Comparison of ENCODE assay signal across 8 cellular contexts in genomic region chr7:70647801-70648491, GRCh38.
DNase-seq lines count a peak whose midpoint lies in the region; ATAC-seq and TF ChIP-seq lines count a peak whose summit lies in the region.

No MANE protein-coding gene starts in this region.

- peak; percentile 60 to 72 for DNase-seq in activated CD4-positive, alpha-beta T cell treated with anti-CD3 and anti-CD28 coated beads, Interleukin-2, amount 50 U/mL, for 48 hours
- DNase-seq in islet precursor cell (peak; percentile 84), vagina (ENCODE audit: extremely low spot score in 2 of 2) (no peak), iPS-NIHi11 (ENCODE audit: low spot score) (no peak), mesenteric fat pad (ENCODE audit: low spot score) (no peak)
- DNase-seq in stimulated activated naive CD8-positive, alpha-beta T cell treated with anti-CD3 and anti-CD28 coated beads, Interleukin-15, Interleukin-2, amounts not matched to agents 100 U/mL and 50 U/mL, for 24 hours, result peak; percentile 72

- TF ChIP-seq POLR2A in vagina (IDR thresholded peaks at IDR 0.05), result no peak

- no peaks in the 10 kb centered on the region for H3K27me3 ChIP-seq in vagina

- H3K27ac ChIP-seq in vagina, result no peak overlapping the region

- H3K4me3 ChIP-seq in vagina, result no peak overlapping the region

- ATAC-seq in GM18520 (IDR thresholded peaks at IDR 0.05; ENCODE audit: unreplicated experiment) (peak; percentile 77), HG03066 (IDR thresholded peaks at IDR 0.05; ENCODE audit: low read depth, unreplicated experiment) (peak; percentile 94)
- ATAC-seq in stimulated activated naive CD8-positive, alpha-beta T cell treated with anti-CD3 and anti-CD28 coated beads, Interleukin-15, Interleukin-2, amounts not matched to agents 100 U/mL and 50 U/mL, for 24 hours, result peak; percentile 98

- H3K4me1 ChIP-seq in vagina, result no peaks in the 10 kb centered on the region

- H3K36me3 ChIP-seq in vagina, result no peaks in the 10 kb centered on the region

- no peaks in the 10 kb centered on the region for H3K9me3 ChIP-seq in vagina

- TF ChIP-seq CTCF in vagina (IDR thresholded peaks at IDR 0.05), result no peak

- intact Hi-C loops in vagina (cut with DNase I), result no loop called here

Comparison
In these comparisons a context has a peak if more than half of its experiments do, and no peak if none do; other contexts are left out.
1. DNase-seq: peak in activated CD4-positive, alpha-beta T cell treated with anti-CD3 and anti-CD28 coated beads, Interleukin-2, amount 50 U/mL, for 48 hours (2 of 2), islet precursor cell (single experiment) and stimulated activated naive CD8-positive, alpha-beta T cell treated with anti-CD3 and anti-CD28 coated beads, Interleukin-15, Interleukin-2, amounts not matched to agents 100 U/mL and 50 U/mL, for 24 hours (single experiment); none in vagina (0 of 2), iPS-NIHi11 (single experiment) and mesenteric fat pad (single experiment).
2. Peak in every context shown above with its lines, with median percentiles within 50 percentile points of each other: ATAC-seq.